22 cellular contexts compared by ENCODE assay signal in the genomic region with DNA sequence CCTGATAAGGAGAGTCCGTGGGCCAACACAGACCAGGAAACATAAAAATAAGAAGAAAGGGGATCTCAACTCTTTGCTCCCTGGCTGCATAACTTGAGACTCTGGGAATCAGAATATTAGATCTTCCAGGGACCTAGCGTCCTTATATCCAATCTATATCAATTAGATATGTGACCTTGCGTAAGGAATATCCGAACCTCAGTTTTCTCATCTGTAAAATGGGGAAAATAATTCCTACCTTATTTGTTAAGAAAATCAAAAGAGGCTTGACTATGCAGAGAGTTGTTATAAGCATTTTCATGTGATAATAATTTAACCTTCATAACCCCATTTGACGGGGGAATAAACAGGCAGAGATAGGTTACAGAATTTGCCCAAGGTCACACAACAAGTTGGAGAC. TPM values are rescaled to one million over a fixed set of nuclear protein-coding genes. Genes with fewer than 3 reads are reported as not detected.
"Had no signal": no experiment of that assay in that cellular context is flagged by ENCODE, and none has a peak within 500 bp of the region (broad histone marks: within the 10 kb centered on the region; RNA-seq: fewer than 3 reads in every experiment).

No MANE protein-coding gene starts in this region.

- DNase-seq: IMR-90; Kasumi-1; MM.1S; NCI-H1092 treated with DMSO at 0.1 percent for 48 hours; NCI-H1436; NCI-H1694; NCI-H187 treated with DMSO at 0.1 percent for 48 hours; NCI-H2029 treated with DMSO at 0.1 percent for 48 hours; NCI-H2107; NCI-H2227 treated with DMSO at 0.1 percent for 48 hours; NCI-H510A; NCI-H524 treated with DMSO at 0.1 percent for 48 hours; NCI-H69; NCI-H774; NK-92 treated with Interleukin-12 subunit alpha and Interleukin-12 subunit beta, amount 100 ng/mL, for 24 hours; PC-3; SHP77 treated with DMSO at 0.1 percent for 48 hours had no signal

- H3K4me2 ChIP-seq: KMS-11 had no signal

- H3K4me3 ChIP-seq: SJCRH30 had no signal

- ATAC-seq: Panc1, PC-3 had no signal

- H3K36me3 ChIP-seq: SJCRH30 had no signal

- H3K27ac ChIP-seq: KMS-11, RWPE1, SJCRH30 had no signal

- H3K27me3 ChIP-seq: SJCRH30 had no signal

- H3K9ac ChIP-seq: KMS-11 had no signal

- H3K9me3 ChIP-seq: SJCRH30 had no signal

RNA-seq across cellular contexts. Expression of a gene that starts 7.1 kb away (rescaled TPM):
- total RNA-seq: HT-29, IMR-90, PC-3 had no signal
